Comparison of ENCODE assay signal across 8 cellular contexts in genomic region chr18:23619388-23619873, GRCh38. TPM values are rescaled to one million over a fixed set of nuclear protein-coding genes. Genes with fewer than 3 reads are reported as not detected.
DNase-seq lines count a peak whose midpoint lies in the region; ATAC-seq and TF ChIP-seq lines count a peak whose summit lies in the region.

No MANE protein-coding gene starts in this region.

- no peaks in the 10 kb centered on the region for H4K20me1 ChIP-seq in smooth muscle cell (ENCODE audit: low read depth)

- H3K4me3 Mint-ChIP-seq in activated naive CD8-positive, alpha-beta T cell treated with anti-CD3 and anti-CD28 coated beads for 36 hours = peak overlapping the region; percentile 47

- peak overlapping the region; percentile 39 for H3K4me3 ChIP-seq in HFF-Myc (replicated peaks; ENCODE audit: low read depth, low read length)
- H3K4me3 ChIP-seq in iPS-18c (ENCODE audit: insufficient read depth, low read depth, low read length) = peak overlapping the region; percentile 61
- peak overlapping the region; percentile 55 for H3K4me3 ChIP-seq in smooth muscle cell

- H3K79me2 ChIP-seq in smooth muscle cell (ENCODE audit: low read depth) = no peaks in the 10 kb centered on the region

- WGBS in smooth muscle cell (ENCODE audit: low lambda C conversion rate) = 4% methylated on average over 41 of the region's 41 CpGs

- H3K9ac ChIP-seq in smooth muscle cell (ENCODE audit: low read depth) = no peak overlapping the region

- DNase-seq in Daoy (ENCODE audit: low read depth) = peak; percentile 6
- DNase-seq in HFF-Myc (ENCODE audit: extremely low read depth, low read depth) = no peak
- peak; percentile 17 for DNase-seq in activated naive CD8-positive, alpha-beta T cell treated with anti-CD3 and anti-CD28 coated beads for 36 hours
- peak; percentile 26 for DNase-seq in smooth muscle cell (lab: John Stamatoyannopoulos, UW; ENCODE audit: unreplicated experiment)

- H3K4me1 Mint-ChIP-seq in activated naive CD8-positive, alpha-beta T cell treated with anti-CD3 and anti-CD28 coated beads for 36 hours = peaks cover 4% of the 10 kb centered on the region

- H3F3A ChIP-seq in smooth muscle cell (ENCODE audit: low read depth) = no peaks in the 10 kb centered on the region

- H3K27ac ChIP-seq in smooth muscle cell (ENCODE audit: low read depth) = no peak overlapping the region

- peak overlapping the region; percentile 47 for H2AFZ ChIP-seq in smooth muscle cell (ENCODE audit: low read depth)

- no peaks in the 10 kb centered on the region for H3K36me3 ChIP-seq in smooth muscle cell (ENCODE audit: low read depth)

- H3K27me3 ChIP-seq in smooth muscle cell (ENCODE audit: low read depth) = peaks cover 44% of the 10 kb centered on the region

- H3K4me2 ChIP-seq in smooth muscle cell = peak overlapping the region; percentile 91

- H3K9me3 ChIP-seq in iPS-18c (ENCODE audit: control insufficient read depth, insufficient read depth, low read length) = peaks cover 2% of the 10 kb centered on the region
- H3K9me3 ChIP-seq in smooth muscle cell (replicated peaks; ENCODE audit: low read depth) = no peaks in the 10 kb centered on the region

- peaks cover 52% of the 10 kb centered on the region for H3K27me3 Mint-ChIP-seq in activated naive CD8-positive, alpha-beta T cell treated with anti-CD3 and anti-CD28 coated beads for 36 hours

- H3K9me3 Mint-ChIP-seq in activated naive CD8-positive, alpha-beta T cell treated with anti-CD3 and anti-CD28 coated beads for 36 hours = no peaks in the 10 kb centered on the region

- ATAC-seq in HG03565 (IDR thresholded peaks at IDR 0.05; ENCODE audit: unreplicated experiment) = no peak
- ATAC-seq in HG03159 (IDR thresholded peaks at IDR 0.05; ENCODE audit: unreplicated experiment) = no peak
- ATAC-seq in GM18861 (IDR thresholded peaks at IDR 0.05; ENCODE audit: unreplicated experiment) = no peak

- H3K4me1 ChIP-seq in smooth muscle cell (ENCODE audit: low read depth) = peaks cover 5% of the 10 kb centered on the region

- TF ChIP-seq CTCF in HFF-Myc (IDR thresholded peaks at IDR 0.05; ENCODE audit: low read depth, low read length, missing control alignments) = no peak
- TF ChIP-seq CTCF in smooth muscle cell (IDR thresholded peaks at IDR 0.05; ENCODE audit: borderline replicate concordance, insufficient read depth, poor library complexity, severe bottlenecking) = no peak

- no peak overlapping the region for H3K27ac Mint-ChIP-seq in activated naive CD8-positive, alpha-beta T cell treated with anti-CD3 and anti-CD28 coated beads for 36 hours

- H3K36me3 Mint-ChIP-seq in activated naive CD8-positive, alpha-beta T cell treated with anti-CD3 and anti-CD28 coated beads for 36 hours = no peaks in the 10 kb centered on the region

RNA-seq across cellular contexts. Expression of gene NPC1, which starts 33.1 kb away (rescaled TPM):
- total RNA-seq in Daoy (2014; rRNA removed; shearing (Covaris generic)) = 9.6 and 15.1 TPM in 2 replicates
- 10 to 100 TPM; 19.7 to 22.3 TPM for total RNA-seq in activated naive CD8-positive, alpha-beta T cell treated with anti-CD3 and anti-CD28 coated beads for 36 hours
- 53.2 and 55.5 TPM in 2 replicates for total RNA-seq in smooth muscle cell
- 29.9 and 38.0 TPM in 2 replicates for polyA plus RNA-seq in smooth muscle cell

RNA-seq across cellular contexts. Expression of gene ANKRD29, which starts 43.3 kb away (rescaled TPM):
- total RNA-seq in Daoy (2014; rRNA removed; shearing (Covaris generic)) = 1.6 and 3.9 TPM in 2 replicates
- total RNA-seq in activated naive CD8-positive, alpha-beta T cell treated with anti-CD3 and anti-CD28 coated beads for 36 hours = not detected
- 0.13 and 0.36 TPM in 2 replicates for total RNA-seq in smooth muscle cell
- 0.72 TPM in 1 of 2 replicates, not detected in the other for polyA plus RNA-seq in smooth muscle cell
